In the genomic region with DNA sequence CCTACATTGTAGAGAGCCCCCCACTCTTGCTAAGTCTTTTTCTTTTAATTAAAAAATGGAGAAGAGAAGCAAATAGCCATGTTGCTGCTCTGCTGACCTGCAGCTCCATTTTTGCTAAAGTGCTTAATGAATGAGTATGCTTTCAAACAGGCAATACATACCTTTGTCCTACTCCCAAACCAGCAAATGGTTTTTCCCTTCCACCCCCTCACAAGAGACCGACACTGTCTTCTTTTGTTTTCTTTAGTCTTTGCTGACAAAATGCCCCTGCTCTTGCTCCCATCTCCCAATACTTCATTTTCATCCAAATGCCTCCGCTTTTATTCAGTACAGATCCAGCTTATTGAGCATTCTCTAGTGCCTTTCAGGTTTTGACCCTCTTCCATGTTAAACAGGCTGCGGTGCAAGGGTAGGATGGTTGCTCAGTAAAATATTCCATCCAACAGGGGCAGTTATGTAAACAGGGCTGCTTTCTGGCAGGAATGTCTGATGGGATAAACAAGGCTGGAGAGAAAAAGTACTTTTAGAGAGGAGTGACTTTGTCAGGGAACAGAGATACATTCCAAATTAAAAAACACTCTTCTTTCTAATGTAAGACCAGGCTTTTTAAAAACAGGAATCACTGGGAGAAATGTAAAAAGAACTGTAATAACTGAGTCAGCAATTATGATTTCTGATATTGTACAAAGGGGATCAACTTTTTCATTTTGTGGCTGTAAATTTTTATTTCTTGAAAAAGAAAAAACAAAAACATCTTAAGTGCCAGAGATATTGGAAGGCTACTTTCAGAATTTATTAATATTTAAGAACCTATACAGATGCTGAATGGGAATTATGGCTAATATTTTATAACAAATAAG, we compare ENCODE assay signal across 1 cellular context.
TF ChIP-seq lines count a peak whose summit lies in the region.

No MANE protein-coding gene starts in this region.

TF ChIP-seq in IMR-90, 13 proteins besides CTCF, POLR2A, EP300 and RAD21 (continued from another document):
- TF ChIP-seq, protein P1, sequence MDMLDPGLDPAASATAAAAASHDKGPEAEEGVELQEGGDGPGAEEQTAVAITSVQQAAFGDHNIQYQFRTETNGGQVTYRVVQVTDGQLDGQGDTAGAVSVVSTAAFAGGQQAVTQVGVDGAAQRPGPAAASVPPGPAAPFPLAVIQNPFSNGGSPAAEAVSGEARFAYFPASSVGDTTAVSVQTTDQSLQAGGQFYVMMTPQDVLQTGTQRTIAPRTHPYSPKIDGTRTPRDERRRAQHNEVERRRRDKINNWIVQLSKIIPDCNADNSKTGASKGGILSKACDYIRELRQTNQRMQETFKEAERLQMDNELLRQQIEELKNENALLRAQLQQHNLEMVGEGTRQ (IDR thresholded peaks at IDR 0.05; ENCODE audit: low read depth, low read length) = no peak
- no peak for TF ChIP-seq FOS (IDR thresholded peaks at IDR 0.05; ENCODE audit: low read depth, low read length)
- TF ChIP-seq MAFK (IDR thresholded peaks at IDR 0.05; ENCODE audit: low read depth, low read length) = peak; percentile 98
- TF ChIP-seq RFX5 (IDR thresholded peaks at IDR 0.05; ENCODE audit: low read depth, low read length) = no peak
